ENCODE assay signal across 8 cellular contexts in the genomic region with DNA sequence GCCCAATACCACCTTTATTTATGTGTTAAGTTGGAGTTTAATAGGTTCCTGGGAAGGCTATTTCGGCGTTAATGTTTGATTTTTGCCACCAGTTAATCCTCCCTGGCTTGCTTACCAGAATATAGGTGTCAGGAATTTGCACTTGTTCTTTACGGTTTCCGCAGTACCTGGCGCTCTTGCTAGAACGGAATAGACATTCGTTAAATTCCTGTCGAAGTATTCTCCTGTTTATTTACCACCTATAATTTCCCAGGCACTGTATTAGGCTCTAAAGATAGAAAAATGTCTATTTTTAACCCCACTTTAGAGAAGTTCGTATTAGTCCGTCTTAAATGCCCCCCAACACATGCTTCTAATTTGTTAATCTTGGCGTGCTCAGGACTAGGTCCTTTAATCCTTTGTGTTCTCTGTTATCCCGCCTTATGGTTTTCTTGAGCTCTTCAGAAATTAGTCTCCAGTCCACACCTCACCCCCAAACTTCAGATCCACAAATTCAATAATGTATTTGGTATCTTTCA. TPM values are rescaled to one million over a fixed set of nuclear protein-coding genes. Genes with fewer than 3 reads are reported as not detected.
A peak's percentile ranks its signal among the peaks of the same experiment; 100 is the strongest.
DNase-seq lines count a peak whose midpoint lies in the region; ATAC-seq and TF ChIP-seq lines count a peak whose summit lies in the region.

No MANE protein-coding gene starts in this region.

- no peaks in the 10 kb centered on the region for H3K36me3 ChIP-seq in rectal smooth muscle tissue (ENCODE audit: control insufficient read depth, insufficient read depth, low read length)

- DNase-seq in NAMALWA (ENCODE audit: low spot score): peak; percentile 19
- no peak for DNase-seq in endothelial cell (ENCODE audit: low spot score)
- no peak for DNase-seq in COLO668 (lab: John Stamatoyannopoulos, UW; ENCODE audit: unreplicated experiment)
- DNase-seq in sciatic nerve (ENCODE audit: low spot score): no peak
- no peak for DNase-seq in CD1c-positive myeloid dendritic cell (ENCODE audit: extremely low spot score)

- no peak for TF ChIP-seq CTCF in endothelial cell (IDR thresholded peaks at IDR 0.05; ENCODE audit: unreplicated experiment)

- no peak overlapping the region for H3K27ac ChIP-seq in rectal smooth muscle tissue (ENCODE audit: low read depth, low read length)

- peak overlapping the region; percentile 91 for H3K27ac Mint-ChIP-seq in endothelial cell (ENCODE audit: unreplicated experiment)

- H3K4me3 Mint-ChIP-seq in endothelial cell (ENCODE audit: unreplicated experiment): peak overlapping the region; percentile 92

- H3K9ac ChIP-seq in rectal smooth muscle tissue (ENCODE audit: low read length): peak overlapping the region; percentile 27

- H3K9me3 Mint-ChIP-seq in endothelial cell (ENCODE audit: unreplicated experiment): no peaks in the 10 kb centered on the region

- H3K27me3 Mint-ChIP-seq in endothelial cell (ENCODE audit: unreplicated experiment): peaks cover 1% of the 10 kb centered on the region

- intact Hi-C loops in sciatic nerve (cut with DNase I): no loop called here

- peak overlapping the region; percentile 88 for H3K4me3 ChIP-seq in rectal smooth muscle tissue (ENCODE audit: low read length)

- no peaks in the 10 kb centered on the region for H3K4me1 ChIP-seq in rectal smooth muscle tissue (ENCODE audit: control insufficient read depth, insufficient read depth, low read length)

- no peaks in the 10 kb centered on the region for H3K27me3 ChIP-seq in rectal smooth muscle tissue (ENCODE audit: control insufficient read depth, insufficient read depth, low read length)

- no peaks in the 10 kb centered on the region for H3K36me3 Mint-ChIP-seq in endothelial cell (ENCODE audit: low read depth, unreplicated experiment)

- peak; percentile 6 for ATAC-seq in GM18508 (IDR thresholded peaks at IDR 0.05; ENCODE audit: insufficient read depth, unreplicated experiment)
- ATAC-seq in sciatic nerve: no peak
- ATAC-seq in GM21786 (IDR thresholded peaks at IDR 0.05; ENCODE audit: unreplicated experiment): no peak

- H3K4me1 Mint-ChIP-seq in endothelial cell (ENCODE audit: unreplicated experiment): peaks cover 9% of the 10 kb centered on the region

RNA-seq across cellular contexts. Expression of a gene that starts 0.6 kb away (rescaled TPM):
- total RNA-seq in endothelial cell (ENCODE audit: unreplicated experiment) (12.4 TPM), sciatic nerve (5.8 TPM)

RNA-seq across cellular contexts. Expression of a gene that starts 46.7 kb away (rescaled TPM):
- 38.3 TPM for total RNA-seq in endothelial cell (ENCODE audit: unreplicated experiment)
- 11.5 TPM for total RNA-seq in sciatic nerve
